Comparison of ENCODE assay signal across 16 cellular contexts in the genomic region with DNA sequence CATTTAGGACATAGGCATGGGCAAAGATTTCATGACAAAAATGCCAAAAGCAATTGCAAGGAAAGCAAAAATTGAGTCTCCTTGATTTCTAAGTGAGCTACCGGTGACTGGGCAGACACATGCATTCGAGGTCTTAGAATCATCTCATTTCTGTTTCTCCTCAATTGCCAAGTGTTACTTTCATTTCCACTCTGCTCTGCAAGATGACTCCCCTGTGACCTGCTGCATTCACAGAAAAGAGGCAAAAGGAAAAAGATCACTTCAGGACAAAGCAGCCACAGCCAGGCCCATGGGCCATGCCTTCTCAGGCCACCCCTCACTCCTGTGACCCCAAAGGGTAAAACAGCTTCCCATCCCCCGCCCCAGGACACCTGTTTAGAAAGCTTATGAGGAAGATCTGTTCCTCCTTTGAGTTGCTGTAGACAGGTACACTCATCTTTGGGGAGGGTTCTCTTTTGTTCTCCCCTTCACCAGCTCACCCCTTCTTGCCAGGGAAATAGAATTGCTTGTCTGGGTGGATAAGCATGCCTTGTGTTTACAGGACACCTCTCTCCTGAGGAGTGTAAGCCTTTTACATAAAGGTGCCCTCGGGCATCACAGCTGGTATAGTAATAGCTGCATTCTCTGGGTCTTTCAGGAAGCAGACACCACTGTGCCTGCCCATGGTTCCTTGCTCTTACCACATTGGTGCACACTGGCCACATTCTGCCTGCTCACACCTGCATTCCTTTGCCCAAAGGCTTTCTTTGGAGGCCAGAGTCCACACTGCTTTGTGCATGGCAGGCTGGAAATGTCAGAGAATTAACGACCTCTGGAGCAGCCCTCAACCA.
DNase-seq lines count a peak whose midpoint lies in the region; ATAC-seq and TF ChIP-seq lines count a peak whose summit lies in the region.
"Had no signal": no experiment of that assay in that cellular context is flagged by ENCODE, and none has a peak within 500 bp of the region (broad histone marks: within the 10 kb centered on the region; RNA-seq: fewer than 3 reads in every experiment).

No MANE protein-coding gene starts in this region.

- H3K36me3 ChIP-seq in RWPE2 (ENCODE audit: low read depth) (no peaks in the 10 kb centered on the region), mucosa of descending colon (ENCODE audit: low read depth) (no peaks in the 10 kb centered on the region), uterus (no peaks in the 10 kb centered on the region)
- H3K36me3 ChIP-seq: left lung, SJSA1 had no signal

- intact Hi-C loops in mucosa of descending colon (cut with DNase I, micrococcal nuclease) (no loop called here), uterus (cut with DNase I; ENCODE audit: low total_unique reads) (no loop called here)

- no peak for DNase-seq in RWPE2 (ENCODE audit: low spot score)
- DNase-seq in mucosa of descending colon, result no peak
- no peak for DNase-seq in NCI-H526 treated with DMSO at 0.1 percent for 48 hours (lab: John Stamatoyannopoulos, UW)
- no peak for DNase-seq in uterus
- no peak for DNase-seq in activated CD4-positive, CD25-positive, alpha-beta regulatory T cell treated with anti-CD3 and anti-CD28 coated beads, Interleukin-2, amount 50 U/mL, for 72 hours
- DNase-seq: activated naive CD4-positive, alpha-beta T cell; C1 segment of cervical spinal cord; DND-41; GM23248; hippocampal formation; left lung; psoas muscle; substantia nigra had no signal

- TF ChIP-seq POLR2A in uterus (IDR thresholded peaks at IDR 0.05), result no peak

- TF ChIP-seq CTCF in RWPE2 (IDR thresholded peaks at IDR 0.05; ENCODE audit: poor library complexity, severe bottlenecking) (no peak), mucosa of descending colon (IDR thresholded peaks at IDR 0.05) (no peak), uterus (IDR thresholded peaks at IDR 0.05) (no peak)

- H3K4me3 ChIP-seq in RWPE2 (ENCODE audit: severe bottlenecking) (no peak overlapping the region), mucosa of descending colon (no peak overlapping the region), uterus (no peak overlapping the region)
- H3K4me3 ChIP-seq: GM23248, left lung, psoas muscle, SJSA1 had no signal

- ATAC-seq in GM18498 (IDR thresholded peaks at IDR 0.05; ENCODE audit: unreplicated experiment) (peak; percentile 71), GM19452 (IDR thresholded peaks at IDR 0.05; ENCODE audit: unreplicated experiment) (peak; percentile 85), RWPE2 (ENCODE audit: low read depth) (0 out of 3 replicates have a peak, but pooled peaks have one; percentile 26), mucosa of descending colon (peak; percentile 12)
- ATAC-seq: left lung, psoas muscle had no signal

- H3K9me3 ChIP-seq in RWPE2 (ENCODE audit: severe bottlenecking), result no peaks in the 10 kb centered on the region
- no peaks in the 10 kb centered on the region for H3K9me3 ChIP-seq in mucosa of descending colon
- no peaks in the 10 kb centered on the region for H3K9me3 ChIP-seq in uterus
- H3K9me3 ChIP-seq: left lung, psoas muscle, SJSA1 had no signal

- no peak overlapping the region for H3K27ac ChIP-seq in RWPE2 (ENCODE audit: poor library complexity, severe bottlenecking)
- no peak overlapping the region for H3K27ac ChIP-seq in uterus
- H3K27ac ChIP-seq: GM23248, left lung, psoas muscle, SJSA1 had no signal

- H3K27me3 ChIP-seq in RWPE2 (ENCODE audit: insufficient read depth, poor library complexity, severe bottlenecking) (no peaks in the 10 kb centered on the region), uterus (no peaks in the 10 kb centered on the region)
- H3K27me3 ChIP-seq: left lung, SJSA1 had no signal

- H3K4me1 ChIP-seq in RWPE2 (ENCODE audit: insufficient read depth, poor library complexity, severe bottlenecking) (peaks cover 8% of the 10 kb centered on the region), mucosa of descending colon (ENCODE audit: low read depth) (no peaks in the 10 kb centered on the region), uterus (no peaks in the 10 kb centered on the region)
- H3K4me1 ChIP-seq: psoas muscle, SJSA1 had no signal

Comparison
In these comparisons a context has a peak if more than half of its experiments do, and no peak if none do; other contexts are left out.
1. ATAC-seq: peak in every context shown above with its lines; median percentile 85 in GM19452; 71 in GM18498; 26 in RWPE2; 12 in mucosa of descending colon.